2 cellular contexts compared by ENCODE assay signal in the genomic region with DNA sequence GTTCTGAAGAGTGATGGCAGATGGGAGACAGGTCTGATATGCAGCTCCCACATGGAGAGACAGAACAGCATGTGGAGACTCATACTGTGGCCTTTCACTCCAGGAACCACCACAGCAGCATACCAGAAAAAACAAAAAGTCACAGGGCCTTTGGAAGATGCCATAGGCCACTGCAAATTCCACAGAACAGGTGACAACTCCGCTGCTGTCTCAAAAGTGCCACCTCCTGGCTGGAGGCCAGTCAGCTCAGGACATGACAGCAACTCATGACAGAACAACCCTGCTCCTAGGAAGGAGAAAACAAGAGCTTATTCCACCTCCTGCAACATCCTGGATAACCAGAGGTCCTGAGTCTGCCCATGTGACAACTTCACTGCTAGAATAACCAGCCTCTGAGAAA. TPM values are rescaled to one million over a fixed set of nuclear protein-coding genes. Genes with fewer than 3 reads are reported as not detected.
"Had no signal": no experiment of that assay in that cellular context is flagged by ENCODE, and none has a peak within 500 bp of the region (broad histone marks: within the 10 kb centered on the region; RNA-seq: fewer than 3 reads in every experiment).

No MANE protein-coding gene starts in this region.

RNA-seq across cellular contexts. Expression of a gene that starts 41.0 kb away (rescaled TPM):
- total RNA-seq: dermis microvascular lymphatic vessel endothelial cell, osteocyte had no signal
